8 cellular contexts compared by ENCODE assay signal in the genomic region with DNA sequence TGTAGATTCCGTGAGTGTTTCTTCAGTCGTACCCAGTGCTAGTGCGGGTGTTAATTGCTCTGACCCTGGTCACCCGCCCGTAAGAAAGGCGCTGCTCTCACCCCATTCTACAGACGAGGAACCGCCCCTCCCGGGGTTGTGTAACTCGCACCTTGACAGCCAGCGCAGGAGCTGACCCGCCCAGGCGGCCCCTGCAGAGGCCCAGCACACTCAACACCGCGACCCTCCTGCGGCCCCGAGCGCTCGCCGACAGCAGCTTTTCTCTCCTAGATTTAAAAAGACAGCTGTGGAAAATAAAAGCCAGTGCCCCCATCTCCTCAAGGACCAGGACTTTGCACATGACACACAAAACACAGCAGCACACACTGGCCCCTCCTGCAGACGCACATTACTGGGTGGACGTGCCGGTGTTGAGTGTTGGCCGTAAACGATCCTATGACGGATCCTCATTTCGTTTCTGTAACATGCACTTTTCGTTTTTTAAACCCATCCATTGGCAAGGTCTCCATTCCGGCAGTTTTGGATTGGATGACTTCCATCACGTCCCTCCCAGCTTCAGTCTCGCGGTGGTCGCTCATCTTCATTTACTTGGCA. TPM values are rescaled to one million over a fixed set of nuclear protein-coding genes. Genes with fewer than 3 reads are reported as not detected.
A peak's percentile ranks its signal among the peaks of the same experiment; 100 is the strongest.
DNase-seq lines count a peak whose midpoint lies in the region; ATAC-seq and TF ChIP-seq lines count a peak whose summit lies in the region.

No MANE protein-coding gene starts in this region.

- no TSS peak for BruUV-seq in Caco-2 (replicated peaks; lab: Mats Ljungman, UMichigan)

- H3K9me3 ChIP-seq in Caco-2 = no peaks in the 10 kb centered on the region
- no peaks in the 10 kb centered on the region for H3K9me3 ChIP-seq in effector memory CD4-positive, alpha-beta T cell (ENCODE audit: control insufficient read depth, low read length)

- H3K27ac Mint-ChIP-seq in Caco-2 (ENCODE audit: unreplicated experiment) (no peak overlapping the region), memory B cell (peak overlapping the region; percentile 91)

- in situ Hi-C loops in astrocyte of the spinal cord (cut with HindIII; ENCODE audit: low sequenced_read_pairs) = no loop called here

- H3K27me3 Mint-ChIP-seq in Caco-2 (ENCODE audit: insufficient read depth, unreplicated experiment) = peaks cover 3% of the 10 kb centered on the region
- peaks cover 26% of the 10 kb centered on the region for H3K27me3 Mint-ChIP-seq in memory B cell

- H3K36me3 ChIP-seq in Caco-2 (ENCODE audit: control insufficient read depth, insufficient read depth, low read length) = no peaks in the 10 kb centered on the region
- H3K36me3 ChIP-seq in effector memory CD4-positive, alpha-beta T cell (ENCODE audit: control insufficient read depth, insufficient read depth, low read length) = no peaks in the 10 kb centered on the region

- H3K4me3 ChIP-seq in Caco-2 (ENCODE audit: low read depth, low read length) (no peak overlapping the region), astrocyte of the spinal cord (ENCODE audit: low read depth, low read length) (peak overlapping the region; percentile 35)
- no peak overlapping the region for H3K4me3 ChIP-seq in effector memory CD4-positive, alpha-beta T cell (ENCODE audit: insufficient read depth, low read depth, low read length, poor library complexity, severe bottlenecking)

- H3K9me3 Mint-ChIP-seq in Caco-2 (ENCODE audit: unreplicated experiment) (no peaks in the 10 kb centered on the region), memory B cell (peaks cover 8% of the 10 kb centered on the region)

- DNase-seq in Caco-2 = no peak
- DNase-seq in astrocyte of the spinal cord (ENCODE audit: low read depth, low spot score) = no peak
- DNase-seq in memory B cell (ENCODE audit: low spot score in 2 of 2) = no peak
- no peak for DNase-seq in posterior vena cava (ENCODE audit: low spot score)
- no peak for DNase-seq in effector memory CD4-positive, alpha-beta T cell

- POLR2A ChIA-PET in Caco-2 (lab: Charles Lee) = no interaction called here

- H3K4me3 Mint-ChIP-seq in Caco-2 (ENCODE audit: unreplicated experiment) (peak overlapping the region; percentile 48), memory B cell (no peak overlapping the region)

- CTCF ChIA-PET in Caco-2 (lab: Charles Lee) = interaction anchor here (1.7 kb wide), 1 partner anchor 14 kb away, joined by 6 read pairs; no protein-coding TSS in a partner anchor

- H3K4me1 ChIP-seq in Caco-2 = 0 out of 2 replicates have a peak, but pooled peaks cover 4% of the 10 kb centered on the region
- peaks cover 5% of the 10 kb centered on the region for H3K4me1 ChIP-seq in effector memory CD4-positive, alpha-beta T cell (ENCODE audit: control insufficient read depth, insufficient read depth, low read length, poor library complexity, severe bottlenecking)

- intact Hi-C loops in Caco-2 (cut with micrococcal nuclease; ENCODE audit: unreplicated experiment) (no loop called here), posterior vena cava (cut with DNase I) (no loop called here)

- no peak overlapping the region for H3K27ac ChIP-seq in effector memory CD4-positive, alpha-beta T cell (ENCODE audit: insufficient read depth, low read length, poor library complexity, severe bottlenecking)

- no peaks in the 10 kb centered on the region for H3K27me3 ChIP-seq in Caco-2 (replicated peaks; ENCODE audit: control insufficient read depth, insufficient read depth, low read length)
- peaks cover 55% of the 10 kb centered on the region for H3K27me3 ChIP-seq in effector memory CD4-positive, alpha-beta T cell (replicated peaks; ENCODE audit: control insufficient read depth, insufficient read depth, low read length, poor library complexity, severe bottlenecking)

- no peak for TF ChIP-seq CTCF in Caco-2 (IDR thresholded peaks at IDR 0.05; ENCODE audit: insufficient read depth in 1 of 2, low read depth in 1 of 2, low read length in 1 of 2, severe bottlenecking in 1 of 2, unreplicated experiment in 1 of 2)
- no peak for TF ChIP-seq CTCF in astrocyte of the spinal cord (IDR thresholded peaks at IDR 0.05; ENCODE audit: low read depth, low read length)

- H3K4me1 Mint-ChIP-seq in Caco-2 (ENCODE audit: low read depth, unreplicated experiment) (peaks cover 16% of the 10 kb centered on the region), memory B cell (peaks cover 19% of the 10 kb centered on the region)

- H3K36me3 Mint-ChIP-seq in Caco-2 (ENCODE audit: insufficient read depth, unreplicated experiment) (peaks cover 17% of the 10 kb centered on the region), memory B cell (peaks cover 2% of the 10 kb centered on the region)

- ATAC-seq in HG02852 (IDR thresholded peaks at IDR 0.05; ENCODE audit: unreplicated experiment) (peak; percentile 8), memory B cell (ENCODE audit: low read depth) (no peak), HG03457 (IDR thresholded peaks at IDR 0.05; ENCODE audit: unreplicated experiment) (no peak), HG02610 (IDR thresholded peaks at IDR 0.05; ENCODE audit: unreplicated experiment) (no peak)

RNA-seq across cellular contexts. Expression of gene OR2V2, which starts 22.9 kb away (rescaled TPM):
- total RNA-seq in Caco-2 (2022) = not detected in 2 replicates
- total RNA-seq in posterior vena cava = not detected

RNA-seq across cellular contexts. Expression of gene TRIM7, which starts 34.7 kb away (rescaled TPM):
- total RNA-seq in Caco-2 (2022) (0.86 and 1.0 TPM in 2 replicates), posterior vena cava (1 to 10 TPM; 3.1 to 3.5 TPM)

RNA-seq across cellular contexts. Expression of gene OR2V1, which starts 39.4 kb away (rescaled TPM):
- not detected in 2 replicates for total RNA-seq in Caco-2 (2022)
- not detected for total RNA-seq in posterior vena cava

RNA-seq across cellular contexts. Expression of gene TRIM41, which starts 52.7 kb away (rescaled TPM):
- total RNA-seq in Caco-2 (2022) = 23.6 and 28.7 TPM in 2 replicates
- 10 to 100 TPM; 15.2 to 20.4 TPM for total RNA-seq in posterior vena cava
